ENCODE assay signal across 8 cellular contexts in the genomic region with DNA sequence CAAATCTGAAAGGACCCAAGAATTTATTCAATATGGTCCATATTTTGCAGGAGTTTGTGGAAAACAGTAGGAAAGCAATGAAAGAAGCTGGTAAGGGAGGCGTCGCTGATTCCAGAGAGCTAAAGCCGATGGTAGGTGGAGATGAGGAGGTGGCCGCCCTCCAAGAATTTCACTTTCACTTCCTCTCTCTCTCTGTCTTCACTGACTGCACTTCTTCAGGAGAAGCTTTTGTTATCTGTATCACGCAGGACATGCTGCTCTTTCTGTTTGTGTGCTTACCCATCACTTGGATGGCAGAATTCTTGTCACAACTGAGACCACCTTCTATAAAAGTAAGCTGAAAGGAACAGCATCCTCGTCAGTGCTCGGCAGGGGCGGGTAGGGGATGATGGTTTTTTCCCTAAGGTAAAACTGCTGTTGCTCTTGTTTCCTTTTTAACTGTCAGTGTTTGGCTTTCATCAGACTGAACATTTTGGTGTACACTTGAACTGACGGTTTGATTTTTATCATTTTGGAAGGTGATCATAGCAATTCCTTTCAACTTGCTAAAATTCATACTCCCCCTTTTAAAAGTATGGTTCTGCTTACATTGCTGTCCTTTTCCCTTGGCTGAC.
DNase-seq lines count a peak whose midpoint lies in the region; ATAC-seq and TF ChIP-seq lines count a peak whose summit lies in the region.

No MANE protein-coding gene starts in this region.

- ATAC-seq in GM19455 (IDR thresholded peaks at IDR 0.05; ENCODE audit: unreplicated experiment) (peak; percentile 99), HG03442 (IDR thresholded peaks at IDR 0.05; ENCODE audit: unreplicated experiment) (peak; percentile 99), esophagus mucosa (no peak)

- peak overlapping the region; percentile 91 for H3K4me3 Mint-ChIP-seq in activated CD4-positive, alpha-beta T cell treated with anti-CD3 and anti-CD28 coated beads, Interleukin-2, amount 10 ng/mL, durations not matched to agents 24 days and 14 days
- H3K4me3 Mint-ChIP-seq in immature natural killer cell (peak overlapping the region; percentile 87 to 94 (median 90)), mesothelial cell of epicardium (no peak overlapping the region)

- peaks cover 16% of the 10 kb centered on the region for H3K4me1 Mint-ChIP-seq in activated CD4-positive, alpha-beta T cell treated with anti-CD3 and anti-CD28 coated beads, Interleukin-2, amount 10 ng/mL, durations not matched to agents 24 days and 14 days
- peaks cover 14 to 21% of the 10 kb centered on the region in 2 donors for H3K4me1 Mint-ChIP-seq in immature natural killer cell
- no peaks in the 10 kb centered on the region for H3K4me1 Mint-ChIP-seq in mesothelial cell of epicardium

- no peaks in the 10 kb centered on the region for H3K36me3 Mint-ChIP-seq in activated CD4-positive, alpha-beta T cell treated with anti-CD3 and anti-CD28 coated beads, Interleukin-2, amount 10 ng/mL, durations not matched to agents 24 days and 14 days (ENCODE audit: low read depth)
- H3K36me3 Mint-ChIP-seq in immature natural killer cell: peaks cover 0 to 6% (median 3%) of the 10 kb centered on the region in 3 donors
- H3K36me3 Mint-ChIP-seq in mesothelial cell of epicardium: peaks cover 18% of the 10 kb centered on the region

- no peak for TF ChIP-seq CTCF in mesothelial cell of epicardium (IDR thresholded peaks at IDR 0.05; ENCODE audit: unreplicated experiment)

- peak overlapping the region; percentile 80 for H3K27ac Mint-ChIP-seq in activated CD4-positive, alpha-beta T cell treated with anti-CD3 and anti-CD28 coated beads, Interleukin-2, amount 10 ng/mL, durations not matched to agents 24 days and 14 days
- H3K27ac Mint-ChIP-seq in immature natural killer cell (peak overlapping the region; percentile 46 to 85 (median 66)), mesothelial cell of epicardium (no peak overlapping the region)

- H3K27me3 Mint-ChIP-seq in activated CD4-positive, alpha-beta T cell treated with anti-CD3 and anti-CD28 coated beads, Interleukin-2, amount 10 ng/mL, durations not matched to agents 24 days and 14 days: peaks cover 13% of the 10 kb centered on the region
- H3K27me3 Mint-ChIP-seq in immature natural killer cell (ENCODE audit: low read depth in 3 of 3): peaks cover 0 to 6% (median 2%) of the 10 kb centered on the region in 3 donors
- no peaks in the 10 kb centered on the region for H3K27me3 Mint-ChIP-seq in mesothelial cell of epicardium (ENCODE audit: low read depth)

- DNase-seq in COLO829 (ENCODE audit: low spot score) (peak; percentile 49), immature natural killer cell (peak; percentile 27 to 44 (median 40)), mesothelial cell of epicardium (ENCODE audit: low spot score in 2 of 2, unreplicated experiment in 2 of 2) (no peak)
- peak; percentile 83 for DNase-seq in activated CD4-positive, alpha-beta T cell treated with anti-CD3 and anti-CD28 coated beads, Interleukin-2, amount 10 ng/mL, durations not matched to agents 24 days and 14 days
- DNase-seq in effector CD4-positive, alpha-beta T cell: no peak

- H3K9me3 Mint-ChIP-seq in activated CD4-positive, alpha-beta T cell treated with anti-CD3 and anti-CD28 coated beads, Interleukin-2, amount 10 ng/mL, durations not matched to agents 24 days and 14 days: no peaks in the 10 kb centered on the region
- no peaks in the 10 kb centered on the region for H3K9me3 Mint-ChIP-seq in immature natural killer cell
- peaks cover 3% of the 10 kb centered on the region for H3K9me3 Mint-ChIP-seq in mesothelial cell of epicardium

- intact Hi-C loops in activated CD4-positive, alpha-beta T cell treated with anti-CD3 and anti-CD28 coated beads, Interleukin-2, amount 10 ng/mL, durations not matched to agents 24 days and 14 days (cut with micrococcal nuclease): loop anchor here (2.0 kb wide), 1 partner anchor 25 kb away; no protein-coding TSS in a partner anchor

Comparison
In these comparisons a context has a peak if more than half of its experiments do, and no peak if none do; other contexts are left out.
1. DNase-seq: peak in COLO829 (single experiment), activated CD4-positive, alpha-beta T cell treated with anti-CD3 and anti-CD28 coated beads, Interleukin-2, amount 10 ng/mL, durations not matched to agents 24 days and 14 days (single experiment) and immature natural killer cell (3 of 3); none in mesothelial cell of epicardium (0 of 2) and effector CD4-positive, alpha-beta T cell (single experiment).